Comparison of ENCODE assay signal across 9 cellular contexts in genomic region chr10:103231047-103231551, GRCh38. TPM values are rescaled to one million over a fixed set of nuclear protein-coding genes. Genes with fewer than 3 reads are reported as not detected.
A peak's percentile ranks its signal among the peaks of the same experiment; 100 is the strongest.
DNase-seq lines count a peak whose midpoint lies in the region; ATAC-seq and TF ChIP-seq lines count a peak whose summit lies in the region.
"Had no signal": no experiment of that assay in that cellular context is flagged by ENCODE, and none has a peak within 500 bp of the region (broad histone marks: within the 10 kb centered on the region; RNA-seq: fewer than 3 reads in every experiment).

No MANE protein-coding gene starts in this region.

- H3K27ac ChIP-seq in body of pancreas (peak overlapping the region; percentile 53 to 85 (median 78)), iPS DF 6.9 (ENCODE audit: low read length) (no peak overlapping the region)
- H3K27ac ChIP-seq: ovary had no signal

- TF ChIP-seq POLR2A in body of pancreas (IDR thresholded peaks at IDR 0.05): peak in 1 of 3 donors; percentile 11

- intact Hi-C loops in body of pancreas (cut with DNase I): no loop called here

- no peak for TF ChIP-seq CTCF in body of pancreas (IDR thresholded peaks at IDR 0.05)

- peak overlapping the region; percentile 56 for H3K4me2 ChIP-seq in skeletal muscle satellite cell (ENCODE audit: low read length)

- H3K4me3 ChIP-seq in body of pancreas (no peak overlapping the region), iPS DF 6.9 (ENCODE audit: low read length) (no peak overlapping the region), skeletal muscle satellite cell (ENCODE audit: low read length) (peak overlapping the region; percentile 15)
- H3K4me3 ChIP-seq: ovary had no signal

- H3K4me1 ChIP-seq in body of pancreas (peaks cover 12% of the 10 kb centered on the region), iPS DF 6.9 (ENCODE audit: control insufficient read depth, insufficient read depth, low read length) (peaks cover 3% of the 10 kb centered on the region; the same call in 1 of the 2 replicates), skeletal muscle satellite cell (ENCODE audit: control insufficient read depth, insufficient read depth, low read length) (peaks cover 42% of the 10 kb centered on the region)

- WGBS in body of pancreas, 2 donors: 43 to 50% methylated on average over 4 of the region's 4 CpGs
- WGBS in iPS DF 6.9 (ENCODE audit: insufficient coverage, insufficient read length): no CpG with 5 or more reads among the region's 4 CpGs

- ATAC-seq in body of pancreas (peak; percentile 89), GM21423 (IDR thresholded peaks at IDR 0.05; ENCODE audit: unreplicated experiment) (no peak)

- H3K36me3 ChIP-seq in body of pancreas (replicated peaks in 1 of 2; ENCODE audit: insufficient read depth in 1 of 2, low read depth in 2 of 2) (no peaks in the 10 kb centered on the region), iPS DF 6.9 (ENCODE audit: control insufficient read depth, insufficient read depth, low read length) (no peaks in the 10 kb centered on the region), skeletal muscle satellite cell (ENCODE audit: insufficient read depth, low read length) (no peaks in the 10 kb centered on the region)
- H3K36me3 ChIP-seq: ovary had no signal

- H3K27me3 ChIP-seq in body of pancreas (no peaks in the 10 kb centered on the region), iPS DF 6.9 (ENCODE audit: control insufficient read depth, insufficient read depth, low read length) (no peaks in the 10 kb centered on the region), skeletal muscle satellite cell (ENCODE audit: control insufficient read depth, insufficient read depth, low read length) (no peaks in the 10 kb centered on the region)
- H3K27me3 ChIP-seq: ovary had no signal

- H3K9ac ChIP-seq in skeletal muscle satellite cell (ENCODE audit: low read depth, low read length): peak overlapping the region; percentile 70

- DNase-seq in HCEC 1CT: peak; percentile 97
- DNase-seq in body of pancreas: peak; percentile 9 to 52 (median 34)
- peak; percentile 54 for DNase-seq in iPS DF 6.9 (ENCODE audit: low read depth, low spot score)
- DNase-seq in NOMO-1 (lab: John Stamatoyannopoulos, UW; ENCODE audit: unreplicated experiment in 2 of 2): no peak
- no peak for DNase-seq in NCI-H1436 treated with DMSO at 0.1 percent for 48 hours (lab: John Stamatoyannopoulos, UW)
- no peak for DNase-seq in germinal center (ENCODE audit: low spot score)
- DNase-seq: ovary had no signal

- no peaks in the 10 kb centered on the region for H3K9me3 ChIP-seq in body of pancreas
- no peaks in the 10 kb centered on the region for H3K9me3 ChIP-seq in iPS DF 6.9 (ENCODE audit: control insufficient read depth, insufficient read depth, low read length)
- H3K9me3 ChIP-seq in skeletal muscle satellite cell (replicated peaks; ENCODE audit: low read length): no peaks in the 10 kb centered on the region
- H3K9me3 ChIP-seq: ovary had no signal

RNA-seq across cellular contexts. Expression of gene RPEL1, which starts 14.6 kb away (rescaled TPM):
- total RNA-seq in body of pancreas: not detected
- under 0.01 and 0.25 TPM in 2 replicates for total RNA-seq in skeletal muscle satellite cell (2012; rRNA removed)
- total RNA-seq: ovary had no signal

RNA-seq across cellular contexts. Expression of gene NT5C2, which starts 38.0 kb away (rescaled TPM):
- total RNA-seq in body of pancreas: 10 to 100 TPM; 32.0 to 43.1 TPM
- total RNA-seq in skeletal muscle satellite cell (2012; rRNA removed): 22.1 and 35.4 TPM in 2 replicates

RNA-seq across cellular contexts. Expression of gene INA, which starts 45.8 kb away (rescaled TPM):
- 1 to 10 TPM; 2.3 to 4.7 TPM for total RNA-seq in body of pancreas
- 0.22 and 0.25 TPM in 2 replicates for total RNA-seq in skeletal muscle satellite cell (2012; rRNA removed)

Comparison
In these comparisons a context has a peak if more than half of its experiments do, and no peak if none do; other contexts are left out.
1. DNase-seq: peak in HCEC 1CT (single experiment), body of pancreas (4 of 4) and iPS DF 6.9 (single experiment); none in NOMO-1 (0 of 2), NCI-H1436 treated with DMSO at 0.1 percent for 48 hours (single experiment) and germinal center (single experiment).